Comparison of ENCODE assay signal across 21 cellular contexts in the genomic region with DNA sequence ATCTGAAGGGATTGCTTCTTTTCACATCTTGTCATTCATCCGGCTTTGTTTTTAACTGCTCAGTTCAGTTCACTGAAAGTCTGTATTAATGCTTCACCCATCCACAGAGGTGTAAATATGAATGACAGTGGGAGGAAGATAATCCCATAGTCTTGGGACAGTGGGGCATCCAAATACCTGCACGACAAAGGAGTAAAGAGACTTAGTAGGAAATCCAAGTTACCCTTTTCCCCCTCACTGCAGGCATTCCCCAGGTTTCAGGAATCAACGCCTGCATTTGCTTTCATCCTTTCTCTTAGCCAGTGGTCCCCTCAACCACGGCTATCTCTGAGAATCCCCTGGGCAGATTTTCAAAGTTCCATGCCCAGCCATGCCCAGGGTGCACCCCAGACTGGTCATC.
"Had no signal": no experiment of that assay in that cellular context is flagged by ENCODE, and none has a peak within 500 bp of the region (broad histone marks: within the 10 kb centered on the region; RNA-seq: fewer than 3 reads in every experiment).

No MANE protein-coding gene starts in this region.

- H3K27me3 ChIP-seq: right lobe of liver, tibial nerve had no signal

- H3K4me1 ChIP-seq: heart left ventricle, right lobe of liver, tibial nerve had no signal

- ATAC-seq: activated naive CD8-positive, alpha-beta T cell treated with anti-CD3 and anti-CD28 coated beads, Interleukin-2, amount 50 U/mL, for 24 hours; left cardiac atrium; natural killer cell treated with Interleukin-12 subunit alpha and Interleukin-12 subunit beta and Interleukin-15 and Interleukin-18, amount 100 ng/mL, for 72 hours; right lobe of liver; stimulated activated effector memory CD8-positive, alpha-beta T cell treated with anti-CD3 and anti-CD28 coated beads, Interleukin-12 subunit alpha, Interleukin-12 subunit beta, amount 100 ng/mL, for 72 hours; stimulated activated naive CD8-positive, alpha-beta T cell treated with anti-CD3 and anti-CD28 coated beads, Interleukin-15, amount 100 ng/mL, for 72 hours had no signal

- H3K9me3 ChIP-seq: heart left ventricle, right lobe of liver, tibial nerve had no signal

- H3K36me3 ChIP-seq: heart left ventricle, right lobe of liver, tibial nerve had no signal

- H3K4me3 ChIP-seq: coronary artery, heart left ventricle, right lobe of liver, skin epidermis, tibial nerve had no signal

- DNase-seq: activated CD4-positive, alpha-beta memory T cell treated with anti-CD3 and anti-CD28 coated beads for 36 hours; activated CD4-positive, alpha-beta T cell treated with anti-CD3 and anti-CD28 coated beads for 48 hours; activated CD4-positive, CD25-positive, alpha-beta regulatory T cell; activated gamma-delta T cell; activated naive CD4-positive, alpha-beta T cell treated with anti-CD3 and anti-CD28 coated beads, Interleukin-2, amount 50 U/mL, for 16 hours; activated naive CD8-positive, alpha-beta T cell treated with anti-CD3 and anti-CD28 coated beads, Interleukin-2, amount 50 U/mL, for 24 hours; cerebellar nuclear complex; heart left ventricle; islet precursor cell; left cardiac atrium; midbrain; nucleus accumbens; right lobe of liver; stimulated activated CD4-positive, alpha-beta T cell treated with anti-CD3 and anti-CD28 coated beads, Interleukin-1b, Interleukin-23, amount 100 ng/mL, for 48 hours; stimulated activated naive CD8-positive, alpha-beta T cell treated with anti-CD3 and anti-CD28 coated beads, Interleukin-15, amount 100 ng/mL, for 72 hours; T1000 had no signal

- H3K27ac ChIP-seq: heart left ventricle, right lobe of liver, skin epidermis, tibial nerve had no signal
